In genomic region chr17:62619413-62620155, GRCh38 we compare ENCODE assay signal across 29 cellular contexts. TPM values are rescaled to one million over a fixed set of nuclear protein-coding genes. Genes with fewer than 3 reads are reported as not detected.
DNase-seq lines count a peak whose midpoint lies in the region; ATAC-seq, FAIRE-seq and TF ChIP-seq lines count a peak whose summit lies in the region.
"Had no signal": no experiment of that assay in that cellular context is flagged by ENCODE, and none has a peak within 500 bp of the region (broad histone marks: within the 10 kb centered on the region; RNA-seq: fewer than 3 reads in every experiment).

No MANE protein-coding gene starts in this region.

- intact Hi-C loops in Right ventricle myocardium inferior (cut with DNase I), result no loop called here
- intact Hi-C loops in cardiac septum (cut with DNase I), result no loop called here
- intact Hi-C loops in esophagus muscularis mucosa (cut with DNase I), result no loop called here

- peak overlapping the region in 3 of 4 donors; percentile 11 to 30 (median 15) for H3K27ac ChIP-seq in esophagus muscularis mucosa (replicated peaks in 1 of 4)
- H3K27ac ChIP-seq in mesenchymal stem cell (ENCODE audit: low read length, poor library complexity, severe bottlenecking), result no peak overlapping the region
- H3K27ac ChIP-seq in Karpas-422 (ENCODE audit: low read length), result no peak overlapping the region
- H3K27ac ChIP-seq: esophagus squamous epithelium, gastrocnemius medialis, right lobe of liver, thoracic aorta had no signal

- peaks cover 11% of the 10 kb centered on the region for H3K36me3 Mint-ChIP-seq in activated naive CD8-positive, alpha-beta T cell treated with anti-CD3 and anti-CD28 coated beads for 36 hours

- TF ChIP-seq CTCF in esophagus muscularis mucosa (IDR thresholded peaks at IDR 0.05), result no peak

- ATAC-seq in Right ventricle myocardium inferior, result peak; percentile 51
- ATAC-seq: stimulated activated effector memory CD8-positive, alpha-beta T cell treated with anti-CD3 and anti-CD28 coated beads, Interleukin-12 subunit alpha, Interleukin-12 subunit beta, amount 100 ng/mL, for 72 hours had no signal

- no peak overlapping the region for H3K27ac Mint-ChIP-seq in activated naive CD8-positive, alpha-beta T cell treated with anti-CD3 and anti-CD28 coated beads for 36 hours
- H3K27ac Mint-ChIP-seq: activated naive CD4-positive, alpha-beta T cell treated with anti-CD3 and anti-CD28 coated beads, Interleukin-2, amount 50 U/mL, for 24 hours; activated T-helper 1 cell treated with anti-CD3 and anti-CD28 coated beads, Interleukin-12 subunit alpha, Interleukin-12 subunit beta, Interleukin-2, Interleukin-4 antibody, amounts not matched to agents 30 ng/mL and 10 ng/mL and 1 ng/mL, durations not matched to agents 14 hours and 24 hours and 36 hours; CD4-positive, alpha-beta T cell; dendritic cell treated with granulocyte-macrophage colony-stimulating factor and Interleukin-4, amounts not matched to agents 40 ng/mL and 50 ng/mL, for 4 days; stimulated activated effector memory CD8-positive, alpha-beta T cell treated with anti-CD3 and anti-CD28 coated beads, Interleukin-12 subunit alpha, Interleukin-12 subunit beta, amount 100 ng/mL, for 72 hours had no signal

- no peak overlapping the region for H3K18ac ChIP-seq in mesenchymal stem cell (ENCODE audit: low read depth in 1 of 2, low read length in 2 of 2)

- H3K23ac ChIP-seq in mesenchymal stem cell (ENCODE audit: low read length in 2 of 2), result no peak overlapping the region

- FAIRE-seq in urothelium cell line (lab: Jason Lieb, UNC), result peak; percentile 90
- FAIRE-seq: GM12891 had no signal

- peak overlapping the region; percentile 11 for H3K9ac ChIP-seq in mesenchymal stem cell (ENCODE audit: low read length)
- no peak overlapping the region for H3K9ac ChIP-seq in Karpas-422 (ENCODE audit: low read length)

- H3K79me1 ChIP-seq in mesenchymal stem cell (replicated peaks; ENCODE audit: low read length, poor library complexity, severe bottlenecking), result peaks cover 9% of the 10 kb centered on the region

- no peak overlapping the region for H3K14ac ChIP-seq in mesenchymal stem cell (ENCODE audit: low read length in 2 of 2)

- H3K27me3 ChIP-seq in esophagus muscularis mucosa, result no peaks in the 10 kb centered on the region
- no peaks in the 10 kb centered on the region for H3K27me3 ChIP-seq in mesenchymal stem cell (ENCODE audit: control insufficient read depth in 1 of 2, insufficient read depth in 1 of 2, low read length in 2 of 2)
- no peaks in the 10 kb centered on the region for H3K27me3 ChIP-seq in Karpas-422 (ENCODE audit: low read length)
- H3K27me3 ChIP-seq: ascending aorta, esophagus squamous epithelium, gastrocnemius medialis, right lobe of liver had no signal

- no peak overlapping the region for H4K8ac ChIP-seq in mesenchymal stem cell (ENCODE audit: low read length)

- no peaks in the 10 kb centered on the region for H3K9me3 Mint-ChIP-seq in activated naive CD8-positive, alpha-beta T cell treated with anti-CD3 and anti-CD28 coated beads for 36 hours
- H3K9me3 Mint-ChIP-seq: activated naive CD4-positive, alpha-beta T cell treated with anti-CD3 and anti-CD28 coated beads, Interleukin-2, amount 50 U/mL, for 24 hours; activated T-helper 1 cell treated with anti-CD3 and anti-CD28 coated beads, Interleukin-12 subunit alpha, Interleukin-12 subunit beta, Interleukin-2, Interleukin-4 antibody, amounts not matched to agents 30 ng/mL and 10 ng/mL and 1 ng/mL, durations not matched to agents 14 hours and 24 hours and 36 hours; CD4-positive, alpha-beta T cell; central memory CD8-positive, alpha-beta T cell; dendritic cell treated with granulocyte-macrophage colony-stimulating factor and Interleukin-4, amounts not matched to agents 40 ng/mL and 50 ng/mL, for 4 days; stimulated activated effector memory CD8-positive, alpha-beta T cell treated with anti-CD3 and anti-CD28 coated beads, Interleukin-12 subunit alpha, Interleukin-12 subunit beta, amount 100 ng/mL, for 72 hours had no signal

- H3K4me3 Mint-ChIP-seq in activated naive CD8-positive, alpha-beta T cell treated with anti-CD3 and anti-CD28 coated beads for 36 hours, result no peak overlapping the region
- H3K4me3 Mint-ChIP-seq: activated naive CD4-positive, alpha-beta T cell treated with anti-CD3 and anti-CD28 coated beads, Interleukin-2, amount 50 U/mL, for 24 hours; activated T-helper 1 cell treated with anti-CD3 and anti-CD28 coated beads, Interleukin-12 subunit alpha, Interleukin-12 subunit beta, Interleukin-2, Interleukin-4 antibody, amounts not matched to agents 30 ng/mL and 10 ng/mL and 1 ng/mL, durations not matched to agents 14 hours and 24 hours and 36 hours; CD4-positive, alpha-beta T cell; central memory CD8-positive, alpha-beta T cell; dendritic cell treated with granulocyte-macrophage colony-stimulating factor and Interleukin-4, amounts not matched to agents 40 ng/mL and 50 ng/mL, for 4 days; stimulated activated effector memory CD8-positive, alpha-beta T cell treated with anti-CD3 and anti-CD28 coated beads, Interleukin-12 subunit alpha, Interleukin-12 subunit beta, amount 100 ng/mL, for 72 hours had no signal

- H3K9me3 ChIP-seq in esophagus muscularis mucosa (no peaks in the 10 kb centered on the region), mesenchymal stem cell (ENCODE audit: control insufficient read depth, low read length) (no peaks in the 10 kb centered on the region), Karpas-422 (ENCODE audit: low read length) (no peaks in the 10 kb centered on the region)
- H3K9me3 ChIP-seq: ascending aorta, esophagus squamous epithelium, gastrocnemius medialis, right lobe of liver, thoracic aorta had no signal

- no peak overlapping the region for H2BK5ac ChIP-seq in mesenchymal stem cell (ENCODE audit: low read depth, low read length, poor library complexity, severe bottlenecking)

- H3K27me3 Mint-ChIP-seq in activated naive CD8-positive, alpha-beta T cell treated with anti-CD3 and anti-CD28 coated beads for 36 hours, result no peaks in the 10 kb centered on the region
- H3K27me3 Mint-ChIP-seq: activated naive CD4-positive, alpha-beta T cell treated with anti-CD3 and anti-CD28 coated beads, Interleukin-2, amount 50 U/mL, for 24 hours; CD4-positive, alpha-beta T cell; central memory CD8-positive, alpha-beta T cell; dendritic cell treated with granulocyte-macrophage colony-stimulating factor and Interleukin-4, amounts not matched to agents 40 ng/mL and 50 ng/mL, for 4 days had no signal

- H3K4ac ChIP-seq in mesenchymal stem cell (ENCODE audit: low read depth in 1 of 2, low read length in 2 of 2), result no peak overlapping the region

- no peak overlapping the region for H2BK120ac ChIP-seq in mesenchymal stem cell (ENCODE audit: low read depth, low read length)

- H3K4me1 ChIP-seq in esophagus muscularis mucosa (peaks cover 0 to 9% (median 0%) of the 10 kb centered on the region in 4 donors), mesenchymal stem cell (ENCODE audit: control insufficient read depth, insufficient read depth, low read depth, low read length) (peaks cover 25% of the 10 kb centered on the region), Karpas-422 (ENCODE audit: low read length) (no peaks in the 10 kb centered on the region)
- H3K4me1 ChIP-seq: ascending aorta, right lobe of liver had no signal

- peak overlapping the region; percentile 1 for H4K91ac ChIP-seq in mesenchymal stem cell (ENCODE audit: low read length)

- no peak for TF ChIP-seq EP300 in esophagus muscularis mucosa (IDR thresholded peaks at IDR 0.05)

- no peaks in the 10 kb centered on the region for H3K79me2 ChIP-seq in Karpas-422 (ENCODE audit: low read length)

- WGBS in esophagus muscularis mucosa, result 81% methylated on average over 10 of the region's 11 CpGs
- 95% methylated on average over 11 of the region's 11 CpGs for WGBS in mesenchymal stem cell

- no peaks in the 10 kb centered on the region for H4K20me1 ChIP-seq in Karpas-422 (ENCODE audit: insufficient read depth, low read depth, low read length)

- DNase-seq in Right ventricle myocardium inferior (ENCODE audit: missing footprints), result peak; percentile 72
- DNase-seq in cardiac septum (ENCODE audit: low spot score), result no peak
- no peak for DNase-seq in esophagus muscularis mucosa (ENCODE audit: extremely low spot score)
- DNase-seq in mesenchymal stem cell, result no peak
- no peak for DNase-seq in urothelium cell line (ENCODE audit: low spot score)
- no peak for DNase-seq in SW 1271 (lab: John Stamatoyannopoulos, UW)
- DNase-seq in Karpas-422, result no peak
- DNase-seq in activated naive CD8-positive, alpha-beta T cell treated with anti-CD3 and anti-CD28 coated beads for 36 hours, result no peak
- DNase-seq: activated CD4-positive, alpha-beta T cell treated with anti-CD3 and anti-CD28 coated beads, Interleukin-2, amount 50 U/mL, for 4 hours; activated CD8-positive, alpha-beta memory T cell treated with anti-CD3 and anti-CD28 coated beads, Interleukin-2, amount 50 U/mL, for 4 hours; CD4-positive, alpha-beta T cell; EL; esophagus squamous epithelium; gastrocnemius medialis; KG1; NCI-H1436; NCI-H2107; NCI-H510A; stimulated activated CD4-positive, alpha-beta T cell treated with anti-CD3 and anti-CD28 coated beads, Interleukin-4, amount 100 ng/mL, for 24 hours; T-helper 9 cell had no signal

- TF ChIP-seq POLR2A in esophagus muscularis mucosa (IDR thresholded peaks at IDR 0.05; ENCODE audit: low read depth), result no peak

- H2BK15ac ChIP-seq in mesenchymal stem cell (ENCODE audit: low read depth, poor library complexity, severe bottlenecking), result no peak overlapping the region

- H3K4me3 ChIP-seq in esophagus muscularis mucosa, result no peak overlapping the region
- no peak overlapping the region for H3K4me3 ChIP-seq in mesenchymal stem cell (ENCODE audit: insufficient read depth in 1 of 2, low read depth in 1 of 2, low read length in 2 of 2)
- H3K4me3 ChIP-seq in Karpas-422 (ENCODE audit: low read length), result no peak overlapping the region
- H3K4me3 ChIP-seq: ascending aorta, esophagus squamous epithelium, gastrocnemius medialis, right lobe of liver, thoracic aorta had no signal

- H3K36me3 ChIP-seq in esophagus muscularis mucosa, result peaks cover 0 to 32% (median 19%) of the 10 kb centered on the region in 4 donors
- H3K36me3 ChIP-seq in mesenchymal stem cell (ENCODE audit: control insufficient read depth in 1 of 2, insufficient read depth in 2 of 2, low read depth in 1 of 2, low read length in 2 of 2), result peaks cover 27 to 31% of the 10 kb centered on the region in 2 experiments
- no peaks in the 10 kb centered on the region; the same call in 1 of the 2 replicates for H3K36me3 ChIP-seq in Karpas-422 (ENCODE audit: insufficient read depth, low read length)

- H2AFZ ChIP-seq in mesenchymal stem cell (ENCODE audit: low read depth, low read length) (no peak overlapping the region), Karpas-422 (ENCODE audit: low read length) (no peak overlapping the region)

- no peaks in the 10 kb centered on the region for H3K4me1 Mint-ChIP-seq in activated naive CD8-positive, alpha-beta T cell treated with anti-CD3 and anti-CD28 coated beads for 36 hours
- H3K4me1 Mint-ChIP-seq: activated naive CD4-positive, alpha-beta T cell treated with anti-CD3 and anti-CD28 coated beads, Interleukin-2, amount 50 U/mL, for 24 hours; stimulated activated effector memory CD8-positive, alpha-beta T cell treated with anti-CD3 and anti-CD28 coated beads, Interleukin-12 subunit alpha, Interleukin-12 subunit beta, amount 100 ng/mL, for 72 hours had no signal

- H3K9me2 ChIP-seq in Karpas-422 (replicated peaks; ENCODE audit: insufficient read depth, low read length), result no peaks in the 10 kb centered on the region

- H3K4me2 ChIP-seq in mesenchymal stem cell (ENCODE audit: low read length, poor library complexity, severe bottlenecking) (no peak overlapping the region), Karpas-422 (ENCODE audit: low read depth, low read length, poor library complexity, severe bottlenecking) (no peak overlapping the region)

- H2AK5ac ChIP-seq in mesenchymal stem cell (ENCODE audit: low read length, severe bottlenecking), result no peak overlapping the region

- H2BK12ac ChIP-seq in mesenchymal stem cell (ENCODE audit: low read length in 2 of 2), result no peak overlapping the region

RNA-seq across cellular contexts. Expression of gene MRC2, which starts 7.9 kb away (rescaled TPM):
- 33.8 TPM for total RNA-seq in Right ventricle myocardium inferior
- 28.9 TPM for total RNA-seq in cardiac septum
- total RNA-seq in esophagus muscularis mucosa, result 10 to 100 TPM; 31.0 to 57.7 (median 40.4) TPM
- polyA plus RNA-seq in mesenchymal stem cell (2013, experiment 1 of 2), result 173 TPM
- polyA plus RNA-seq in mesenchymal stem cell (2013, experiment 2 of 2), result 168 TPM
- total RNA-seq in Karpas-422 (2014; rRNA removed; shearing (Covaris generic); ENCODE audit: low replicate concordance), result 0.26 and 2.3 TPM in 2 replicates
- 1 to 10 TPM; 5.1 to 5.8 TPM for total RNA-seq in activated naive CD8-positive, alpha-beta T cell treated with anti-CD3 and anti-CD28 coated beads for 36 hours

Comparison
In these comparisons a context has a peak if more than half of its experiments do, and no peak if none do; other contexts are left out.
1. H3K27ac ChIP-seq: peak in esophagus muscularis mucosa (3 of 4); none in mesenchymal stem cell (single experiment) and Karpas-422 (single experiment).